Comparison of ENCODE assay signal across 27 cellular contexts in the genomic region with DNA sequence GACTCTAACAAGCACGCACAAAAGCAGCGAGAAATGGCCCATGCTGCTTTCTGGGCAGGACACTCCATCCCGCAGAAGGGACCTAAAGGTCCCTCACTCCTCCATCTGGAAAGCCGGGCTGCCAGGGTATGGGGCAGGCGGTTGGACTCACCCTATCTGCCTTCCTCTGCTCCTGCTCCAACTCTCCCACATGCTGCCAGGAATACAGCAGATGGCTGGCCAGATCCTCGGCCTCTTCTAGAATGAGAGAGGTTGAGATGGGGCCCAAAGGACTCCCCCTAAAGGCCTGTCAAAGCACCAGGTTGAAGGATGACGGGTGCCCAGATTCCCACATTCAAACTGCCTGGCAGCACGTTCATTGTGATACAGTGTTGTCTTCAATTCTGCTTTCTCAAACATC.
DNase-seq lines count a peak whose midpoint lies in the region; ATAC-seq and TF ChIP-seq lines count a peak whose summit lies in the region.
"Had no signal": no experiment of that assay in that cellular context is flagged by ENCODE, and none has a peak within 500 bp of the region (broad histone marks: within the 10 kb centered on the region; RNA-seq: fewer than 3 reads in every experiment).

No MANE protein-coding gene starts in this region.

- H3K27ac Mint-ChIP-seq in activated CD8-positive, alpha-beta T cell treated with anti-CD3 and anti-CD28 coated beads, Interleukin-2, amount 10 ng/mL, durations not matched to agents 7 days and 5 days, result no peak overlapping the region
- H3K27ac Mint-ChIP-seq: CD4-positive, alpha-beta memory T cell; IgD-negative memory B cell had no signal

- no peak for TF ChIP-seq CTCF in coronary artery (IDR thresholded peaks at IDR 0.05)

- CTCF ChIA-PET in activated CD8-positive, alpha-beta T cell treated with anti-CD3 and anti-CD28 coated beads, Interleukin-2, amount 10 ng/mL, durations not matched to agents 7 days and 5 days (lab: Charles Lee), result no interaction called here

- H3K27ac ChIP-seq in coronary artery, result no peak overlapping the region
- H3K27ac ChIP-seq: HL-60, KMS-11, PC-9, SJCRH30 had no signal

- H3K4me1 Mint-ChIP-seq in activated CD8-positive, alpha-beta T cell treated with anti-CD3 and anti-CD28 coated beads, Interleukin-2, amount 10 ng/mL, durations not matched to agents 7 days and 5 days (ENCODE audit: low read depth), result no peaks in the 10 kb centered on the region
- H3K4me1 Mint-ChIP-seq: IgD-negative memory B cell had no signal

- in situ Hi-C loops in G401 (cut with HindIII; ENCODE audit: low sequenced_read_pairs), result no loop called here

- H3K9me3 Mint-ChIP-seq in activated CD8-positive, alpha-beta T cell treated with anti-CD3 and anti-CD28 coated beads, Interleukin-2, amount 10 ng/mL, durations not matched to agents 7 days and 5 days (ENCODE audit: insufficient read depth), result no peaks in the 10 kb centered on the region
- H3K9me3 Mint-ChIP-seq: CD4-positive, alpha-beta memory T cell; IgD-negative memory B cell had no signal

- peak; percentile 76 for DNase-seq in G401 (ENCODE audit: low spot score)
- DNase-seq in NCI-H524 (lab: John Stamatoyannopoulos, UW), result peak; percentile 71 to 88
- DNase-seq in coronary artery (ENCODE audit: low spot score), result peak; percentile 43
- peak; percentile 28 for DNase-seq in ureter (ENCODE audit: low spot score)
- DNase-seq in NCI-H526 (lab: John Stamatoyannopoulos, UW), result no peak
- DNase-seq in activated CD8-positive, alpha-beta T cell treated with anti-CD3 and anti-CD28 coated beads, Interleukin-2, amount 10 ng/mL, durations not matched to agents 7 days and 5 days, result no peak
- DNase-seq: CD4-positive, alpha-beta memory T cell; COR-L47; DMS79 treated with DMSO at 0.1 percent for 48 hours; MM.1S; NCI-H1048; NCI-H1417; NCI-H1694; NCI-H2081; NCI-H2171; NCI-H226; NCI-H510A; NCI-H774; PC-9; SJCRH30 had no signal

- POLR2A ChIA-PET in activated CD8-positive, alpha-beta T cell treated with anti-CD3 and anti-CD28 coated beads, Interleukin-2, amount 10 ng/mL, durations not matched to agents 7 days and 5 days (lab: Charles Lee), result no interaction called here

- H3K27me3 Mint-ChIP-seq in activated CD8-positive, alpha-beta T cell treated with anti-CD3 and anti-CD28 coated beads, Interleukin-2, amount 10 ng/mL, durations not matched to agents 7 days and 5 days (ENCODE audit: low read depth), result peaks cover 2% of the 10 kb centered on the region

- no peak overlapping the region for H3K4me3 ChIP-seq in coronary artery
- H3K4me3 ChIP-seq: PC-9, SJCRH30 had no signal

- ATAC-seq in GM18909 (IDR thresholded peaks at IDR 0.05; ENCODE audit: poor library complexity, unreplicated experiment), result no peak
- no peak for ATAC-seq in activated CD8-positive, alpha-beta T cell treated with anti-CD3 and anti-CD28 coated beads, Interleukin-2, amount 10 ng/mL, durations not matched to agents 7 days and 5 days
- ATAC-seq: HCT116, Right ventricle myocardium inferior, SK-N-SH treated with all-trans-retinoic acid at 6 μM for 48 hours had no signal

- no peaks in the 10 kb centered on the region for H3K36me3 Mint-ChIP-seq in activated CD8-positive, alpha-beta T cell treated with anti-CD3 and anti-CD28 coated beads, Interleukin-2, amount 10 ng/mL, durations not matched to agents 7 days and 5 days (ENCODE audit: low read depth)
- H3K36me3 Mint-ChIP-seq: CD4-positive, alpha-beta memory T cell had no signal

- H3K4me3 Mint-ChIP-seq in activated CD8-positive, alpha-beta T cell treated with anti-CD3 and anti-CD28 coated beads, Interleukin-2, amount 10 ng/mL, durations not matched to agents 7 days and 5 days, result no peak overlapping the region
- H3K4me3 Mint-ChIP-seq: CD4-positive, alpha-beta memory T cell had no signal

Comparison
In these comparisons a context has a peak if more than half of its experiments do, and no peak if none do; other contexts are left out.
1. DNase-seq: peak in G401 (single experiment), NCI-H524 (2 of 2), coronary artery (single experiment) and ureter (single experiment); none in NCI-H526 (0 of 2) and activated CD8-positive, alpha-beta T cell treated with anti-CD3 and anti-CD28 coated beads, Interleukin-2, amount 10 ng/mL, durations not matched to agents 7 days and 5 days (single experiment).